In the genomic region with DNA sequence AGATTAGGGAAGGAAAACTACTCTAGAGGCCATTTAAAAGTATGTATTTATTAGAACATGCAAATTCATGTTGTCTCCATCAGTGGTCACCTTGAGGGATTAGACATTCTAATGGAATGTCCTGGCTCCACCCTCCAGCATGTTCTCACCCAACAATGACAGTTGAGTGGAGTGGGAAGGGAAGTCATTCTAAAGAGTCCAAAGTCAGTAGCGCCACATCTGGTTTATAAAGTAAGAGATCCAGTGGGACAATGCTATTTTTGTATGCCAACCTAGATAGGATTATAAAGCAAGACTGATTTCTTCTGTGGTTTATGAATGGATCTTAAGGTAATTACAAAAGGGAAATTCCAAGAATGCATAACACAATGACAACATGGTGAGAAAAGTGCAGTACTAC, we compare ENCODE assay signal across 1 cellular context.
TF ChIP-seq lines count a peak whose summit lies in the region.

No MANE protein-coding gene starts in this region.

TF ChIP-seq in HCT116, 20 proteins besides CTCF, POLR2A, EP300 and RAD21 (continued from another document):
- TF ChIP-seq ATF3 (IDR thresholded peaks at IDR 0.05) = no peak
- no peak for TF ChIP-seq TCF7L2 (IDR thresholded peaks at IDR 0.05; ENCODE audit: borderline replicate concordance, extremely low read depth, insufficient read depth, insufficient read length)
